In the genomic region with DNA sequence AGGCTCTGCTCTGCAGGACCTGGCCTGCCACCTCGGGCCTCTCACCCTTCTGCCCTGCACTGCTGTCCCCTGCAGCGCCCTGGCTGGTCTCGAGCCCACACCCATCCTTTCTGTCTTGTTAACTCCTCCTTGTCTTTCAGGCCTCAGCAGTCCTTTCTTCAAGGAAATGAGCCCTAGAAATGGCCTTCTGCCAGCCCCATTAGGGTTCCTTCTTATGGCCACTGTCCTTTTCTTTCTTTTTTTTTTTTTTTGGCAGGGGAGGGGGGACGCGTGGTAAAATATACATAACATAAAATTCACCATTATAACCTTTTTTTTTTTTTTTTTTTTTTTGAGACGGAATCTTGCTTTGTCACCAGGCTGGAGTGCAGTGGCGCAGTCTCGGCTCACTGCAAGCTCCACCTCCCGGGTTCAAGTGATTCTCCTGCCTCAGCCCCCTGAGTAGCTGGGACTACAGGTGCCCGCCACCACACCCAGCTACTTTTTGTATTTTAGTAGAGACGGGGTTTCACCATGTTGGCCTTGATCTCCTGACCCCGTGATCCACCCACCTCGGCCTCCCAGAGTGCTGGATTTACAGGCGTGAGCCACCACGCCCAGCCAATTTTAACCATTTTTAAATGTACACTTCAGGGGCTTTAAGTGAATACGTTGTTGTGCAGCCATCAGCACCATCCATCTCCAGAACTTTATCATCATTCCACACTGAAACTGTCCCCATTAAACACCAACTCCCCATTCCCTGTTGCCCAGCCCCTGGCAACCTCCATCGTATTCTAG, we compare ENCODE assay signal across 6 cellular contexts. TPM values are rescaled to one million over a fixed set of nuclear protein-coding genes. Genes with fewer than 3 reads are reported as not detected.
DNase-seq lines count a peak whose midpoint lies in the region; ATAC-seq, FAIRE-seq and TF ChIP-seq lines count a peak whose summit lies in the region.
"Not testable (repeated sequence)": the region's sequence is repeated elsewhere in the genome, so short reads cannot be mapped to it uniquely, and the experiment has no call there.

No MANE protein-coding gene starts in this region.

- H3K27me3 Mint-ChIP-seq in GM23338 (ENCODE audit: insufficient read depth, low read depth, poor library complexity), result peaks cover 17% of the 10 kb centered on the region
- H3K27me3 Mint-ChIP-seq in T-helper 2 cell treated with Interferon-gamma antibody and Interleukin-4, amounts not matched to agents 5 μg/mL and 100 μg/mL, for 36 hours (ENCODE audit: low read depth); astrocyte (ENCODE audit: low read depth, unreplicated experiment); type B pancreatic cell: not testable (repeated sequence)

- DNase-seq in GM23338 (ENCODE audit: low spot score); T-helper 2 cell treated with Interferon-gamma antibody and Interleukin-4, amounts not matched to agents 5 μg/mL and 100 μg/mL, for 36 hours (ENCODE audit: low spot score); astrocyte (ENCODE audit: low read depth); heart right ventricle; neuronal stem cell (ENCODE audit: low spot score); type B pancreatic cell (ENCODE audit: extremely low spot score, unreplicated experiment): not testable (repeated sequence)

- H3K9me3 ChIP-seq in astrocyte (ENCODE audit: insufficient read depth, low read depth, low read length); heart right ventricle; neuronal stem cell (replicated peaks in 1 of 2; ENCODE audit: control insufficient read depth in 2 of 2, insufficient read depth in 1 of 2, low read depth in 1 of 2, low read length in 2 of 2): not testable (repeated sequence)

- H4K20me1 ChIP-seq in GM23338 (replicated peaks; ENCODE audit: insufficient read depth); astrocyte (ENCODE audit: insufficient read depth, low read length): not testable (repeated sequence)

- not testable (repeated sequence) for H3K27me3 ChIP-seq in GM23338 (ENCODE audit: insufficient read depth); astrocyte (ENCODE audit: insufficient read depth, low read length); heart right ventricle; neuronal stem cell (ENCODE audit: control insufficient read depth in 3 of 3, insufficient read depth in 3 of 3, low read depth in 1 of 3, low read length in 3 of 3)

- not testable (repeated sequence) for H3K27ac Mint-ChIP-seq in GM23338
- H3K27ac Mint-ChIP-seq in T-helper 2 cell treated with Interferon-gamma antibody and Interleukin-4, amounts not matched to agents 5 μg/mL and 100 μg/mL, for 36 hours, result peak overlapping the region; percentile 93
- H3K27ac Mint-ChIP-seq in astrocyte (ENCODE audit: unreplicated experiment), result peak overlapping the region; percentile 2
- H3K27ac Mint-ChIP-seq in type B pancreatic cell, result peak overlapping the region; percentile 85

- peaks cover 18% of the 10 kb centered on the region for H3K4me1 Mint-ChIP-seq in GM23338
- peaks cover 26% of the 10 kb centered on the region for H3K4me1 Mint-ChIP-seq in T-helper 2 cell treated with Interferon-gamma antibody and Interleukin-4, amounts not matched to agents 5 μg/mL and 100 μg/mL, for 36 hours (ENCODE audit: low read depth)
- not testable (repeated sequence) for H3K4me1 Mint-ChIP-seq in astrocyte (ENCODE audit: low read depth, unreplicated experiment)
- peaks cover 12% of the 10 kb centered on the region for H3K4me1 Mint-ChIP-seq in type B pancreatic cell (ENCODE audit: unreplicated experiment)

- not testable (repeated sequence) for H3K79me1 ChIP-seq in neuronal stem cell (ENCODE audit: low read depth, low read length)

- not testable (repeated sequence) for H2BK15ac ChIP-seq in neuronal stem cell (ENCODE audit: low read length)

- H2AFZ ChIP-seq in GM23338 (peak overlapping the region; percentile 61; the same call in 1 of the 2 replicates), neuronal stem cell (ENCODE audit: low read length) (peak overlapping the region; percentile 32)
- not testable (repeated sequence) for H2AFZ ChIP-seq in astrocyte (ENCODE audit: low read depth, low read length)

- H3K4me3 ChIP-seq in GM23338; astrocyte (ENCODE audit: insufficient read depth, low read depth, low read length); heart right ventricle; neuronal stem cell (ENCODE audit: low read length in 2 of 2): not testable (repeated sequence)

- H4K8ac ChIP-seq in neuronal stem cell (ENCODE audit: low read depth, low read length), result not testable (repeated sequence)

- 0 out of 2 replicates have a peak, but pooled peaks cover 12% of the 10 kb centered on the region for H3F3A ChIP-seq in GM23338 (replicated peaks; ENCODE audit: low read depth)

- H2BK12ac ChIP-seq in neuronal stem cell (ENCODE audit: low read length), result not testable (repeated sequence)

- not testable (repeated sequence) for H2BK120ac ChIP-seq in neuronal stem cell (ENCODE audit: low read depth, low read length)

- not testable (repeated sequence) for H3K9me3 Mint-ChIP-seq in GM23338; T-helper 2 cell treated with Interferon-gamma antibody and Interleukin-4, amounts not matched to agents 5 μg/mL and 100 μg/mL, for 36 hours; astrocyte (ENCODE audit: unreplicated experiment); type B pancreatic cell

- H3K79me2 ChIP-seq in GM23338 (replicated peaks; ENCODE audit: insufficient read depth); astrocyte (ENCODE audit: insufficient read depth, low read length): not testable (repeated sequence)

- H3K23ac ChIP-seq in neuronal stem cell (ENCODE audit: low read depth, low read length, poor library complexity), result not testable (repeated sequence)

- H3K18ac ChIP-seq in neuronal stem cell (ENCODE audit: low read length), result peak overlapping the region; percentile 88

- not testable (repeated sequence) for TF ChIP-seq CTCF in GM23338 (conservative IDR thresholded peaks at IDR 0.05; ENCODE audit: low read depth in 2 of 2); astrocyte (IDR thresholded peaks at IDR 0.05; ENCODE audit: insufficient read depth, low read depth, low read length); heart right ventricle (IDR thresholded peaks at IDR 0.05); type B pancreatic cell (conservative IDR thresholded peaks at IDR 0.05)

- not testable (repeated sequence) for H3K4me3 Mint-ChIP-seq in GM23338; astrocyte (ENCODE audit: unreplicated experiment)
- peak overlapping the region; percentile 43 for H3K4me3 Mint-ChIP-seq in T-helper 2 cell treated with Interferon-gamma antibody and Interleukin-4, amounts not matched to agents 5 μg/mL and 100 μg/mL, for 36 hours
- H3K4me3 Mint-ChIP-seq in type B pancreatic cell, result peak overlapping the region; percentile 22

- not testable (repeated sequence) for H4K91ac ChIP-seq in neuronal stem cell (ENCODE audit: low read depth, low read length, poor library complexity)

- peak; percentile 13 for ATAC-seq in GM23338
- not testable (repeated sequence) for ATAC-seq in heart right ventricle

- intact Hi-C loops in heart right ventricle (cut with DNase I), result not testable (repeated sequence)

- H3K4me1 ChIP-seq in GM23338 (ENCODE audit: insufficient read depth), result not testable (repeated sequence)
- peaks cover 16% of the 10 kb centered on the region for H3K4me1 ChIP-seq in astrocyte (ENCODE audit: insufficient read depth, low read length)
- peaks cover 11 to 49% (median 36%) of the 10 kb centered on the region in 9 donors for H3K4me1 ChIP-seq in heart right ventricle
- peaks cover 7 to 21% of the 10 kb centered on the region in 2 donors for H3K4me1 ChIP-seq in neuronal stem cell (ENCODE audit: control insufficient read depth in 2 of 2, insufficient read depth in 1 of 2, low read depth in 1 of 2, low read length in 2 of 2)

- H3K36me3 ChIP-seq in GM23338 (ENCODE audit: insufficient read depth); astrocyte (ENCODE audit: insufficient read depth, low read length); heart right ventricle; neuronal stem cell (replicated peaks in 1 of 2; ENCODE audit: control insufficient read depth in 2 of 2, insufficient read depth in 2 of 2, low read length in 2 of 2): not testable (repeated sequence)

- H2AK5ac ChIP-seq in neuronal stem cell (ENCODE audit: low read depth, low read length), result peak overlapping the region; percentile 35

- not testable (repeated sequence) for H3K4me2 ChIP-seq in GM23338; astrocyte (ENCODE audit: low read length); neuronal stem cell (ENCODE audit: insufficient read depth, low read length, poor library complexity, severe bottlenecking)

- H3K9me2 ChIP-seq in GM23338 (ENCODE audit: insufficient read depth), result not testable (repeated sequence)

- FAIRE-seq in astrocyte (lab: Jason Lieb, UNC), result not testable (repeated sequence)

- H2BK5ac ChIP-seq in neuronal stem cell (ENCODE audit: low read length), result not testable (repeated sequence)

- 80 to 84% methylated on average over 16 to 17 of the region's 17 CpGs for WGBS in heart right ventricle, 2 donors
- WGBS in neuronal stem cell (ENCODE audit: extremely low coverage in 2 of 2, insufficient read length in 2 of 2, insufficient replicate concordance in 1 of 2), 2 donors, result no CpG with 5 or more reads among the region's 17 CpGs

- H3K9ac ChIP-seq in astrocyte (ENCODE audit: low read length); neuronal stem cell (ENCODE audit: low read depth, low read length, poor library complexity): not testable (repeated sequence)

- H3K36me3 Mint-ChIP-seq in GM23338 (ENCODE audit: low read depth); T-helper 2 cell treated with Interferon-gamma antibody and Interleukin-4, amounts not matched to agents 5 μg/mL and 100 μg/mL, for 36 hours (ENCODE audit: low read depth); astrocyte (ENCODE audit: low read depth, unreplicated experiment); type B pancreatic cell: not testable (repeated sequence)

- not testable (repeated sequence) for H3K14ac ChIP-seq in neuronal stem cell (ENCODE audit: low read length)

- not testable (repeated sequence) for H3K4ac ChIP-seq in neuronal stem cell (ENCODE audit: low read length)

- H3K27ac ChIP-seq in GM23338 (ENCODE audit: low read depth) (0 out of 2 replicates have a peak overlapping the region, but pooled peaks have one; percentile 53), heart right ventricle (peak overlapping the region in 7 of 10 donors; percentile 53 to 82 (median 73))
- H3K27ac ChIP-seq in astrocyte (ENCODE audit: low read depth, low read length); neuronal stem cell (replicated peaks; ENCODE audit: low read length): not testable (repeated sequence)

RNA-seq across cellular contexts. Expression of a gene that starts 10.5 kb away (rescaled TPM):
- total RNA-seq in GM23338 (2014; rRNA removed; shearing (Covaris generic)), result 34.9 and 36.2 TPM in 2 replicates
- 59.5 and 63.5 TPM in 2 replicates for polyA plus RNA-seq in GM23338 (2016; fragmentation: Nextera tagmentation; extraction: Ambion mirVana)
- total RNA-seq in astrocyte, result 65.6 and 72.6 TPM in 2 replicates
- 100 to 1,000 TPM; 130 to 210 (median 173) TPM for total RNA-seq in heart right ventricle
- polyA plus RNA-seq in heart right ventricle, result 100 to 1,000 TPM; 155 to 205 TPM
- 80.4 TPM for polyA plus RNA-seq in neuronal stem cell (2013, experiment 1 of 2)
- polyA plus RNA-seq in neuronal stem cell (2013, experiment 2 of 2), result 79.8 TPM
- 43.0 and 49.9 TPM in 2 replicates for total RNA-seq in type B pancreatic cell (ENCODE audit: low replicate concordance)

RNA-seq across cellular contexts. Expression of a gene that starts 12.8 kb away (rescaled TPM):
- total RNA-seq in GM23338 (2014; rRNA removed; shearing (Covaris generic)), result 9.9 and 12.5 TPM in 2 replicates
- polyA plus RNA-seq in GM23338 (2016; fragmentation: Nextera tagmentation; extraction: Ambion mirVana) (7.2 TPM in 2 replicates), heart right ventricle (10 to 100 TPM; 22.4 to 48.7 TPM)
- total RNA-seq in astrocyte (5.6 and 5.9 TPM in 2 replicates), heart right ventricle (10 to 100 TPM in 9 of 10 donors, 1 to 10 TPM in 1; 9.3 to 53.1 (median 21.5) TPM), type B pancreatic cell (ENCODE audit: low replicate concordance) (1.9 and 3.1 TPM in 2 replicates)
- polyA plus RNA-seq in neuronal stem cell (2013, experiment 1 of 2), result 1.2 TPM
- polyA plus RNA-seq in neuronal stem cell (2013, experiment 2 of 2), result 0.68 TPM

RNA-seq across cellular contexts. Expression of a gene that starts 21.4 kb away (rescaled TPM):
- 3.8 and 5.9 TPM in 2 replicates for total RNA-seq in GM23338 (2014; rRNA removed; shearing (Covaris generic))
- polyA plus RNA-seq in GM23338 (2016; fragmentation: Nextera tagmentation; extraction: Ambion mirVana) (10.5 and 10.8 TPM in 2 replicates), heart right ventricle (10 to 100 TPM in 1 of 2 donors, 1 to 10 TPM in 1; 3.0 to 12.6 TPM)
- total RNA-seq in astrocyte (2.5 and 2.7 TPM in 2 replicates), heart right ventricle (10 to 100 TPM in 3 of 10 donors, 1 to 10 TPM in 7; 5.5 to 20.7 (median 8.5) TPM), type B pancreatic cell (ENCODE audit: low replicate concordance) (7.1 and 7.4 TPM in 2 replicates)
- 1.4 TPM for polyA plus RNA-seq in neuronal stem cell (2013, experiment 1 of 2)
- 0.90 TPM for polyA plus RNA-seq in neuronal stem cell (2013, experiment 2 of 2)

RNA-seq across cellular contexts. Expression of a gene that starts 31.2 kb away (rescaled TPM):
- 53.8 and 54.0 TPM in 2 replicates for total RNA-seq in GM23338 (2014; rRNA removed; shearing (Covaris generic))
- polyA plus RNA-seq in GM23338 (2016; fragmentation: Nextera tagmentation; extraction: Ambion mirVana) (13.8 and 15.0 TPM in 2 replicates), heart right ventricle (10 to 100 TPM in 1 of 2 donors, 1 to 10 TPM in 1; 5.6 to 16.7 TPM)
- total RNA-seq in astrocyte (15.4 and 20.1 TPM in 2 replicates), heart right ventricle (10 to 100 TPM in 1 of 10 donors, 1 to 10 TPM in 9; 5.1 to 12.7 (median 8.9) TPM), type B pancreatic cell (ENCODE audit: low replicate concordance) (8.1 and 19.0 TPM in 2 replicates)
- 15.8 TPM for polyA plus RNA-seq in neuronal stem cell (2013, experiment 1 of 2)
- 14.6 TPM for polyA plus RNA-seq in neuronal stem cell (2013, experiment 2 of 2)

RNA-seq across cellular contexts. Expression of a gene that starts 39.1 kb away (rescaled TPM):
- total RNA-seq in GM23338 (2014; rRNA removed; shearing (Covaris generic)), result 47.2 and 63.6 TPM in 2 replicates
- 86.7 and 90.0 TPM in 2 replicates for polyA plus RNA-seq in GM23338 (2016; fragmentation: Nextera tagmentation; extraction: Ambion mirVana)
- total RNA-seq in astrocyte, result 58.9 and 65.6 TPM in 2 replicates
- total RNA-seq in heart right ventricle, result 100 to 1,000 TPM in 4 of 10 donors, 10 to 100 TPM in 6; 89.6 to 144 (median 96.5) TPM
- 100 to 1,000 TPM in 1 of 2 donors, 10 to 100 TPM in 1; 86.0 to 160 TPM for polyA plus RNA-seq in heart right ventricle
- 48.0 TPM for polyA plus RNA-seq in neuronal stem cell (2013, experiment 1 of 2)
- polyA plus RNA-seq in neuronal stem cell (2013, experiment 2 of 2), result 48.3 TPM
- 93.5 and 113 TPM in 2 replicates for total RNA-seq in type B pancreatic cell (ENCODE audit: low replicate concordance)
